ENCODE assay signal across 38 cellular contexts in the genomic region with DNA sequence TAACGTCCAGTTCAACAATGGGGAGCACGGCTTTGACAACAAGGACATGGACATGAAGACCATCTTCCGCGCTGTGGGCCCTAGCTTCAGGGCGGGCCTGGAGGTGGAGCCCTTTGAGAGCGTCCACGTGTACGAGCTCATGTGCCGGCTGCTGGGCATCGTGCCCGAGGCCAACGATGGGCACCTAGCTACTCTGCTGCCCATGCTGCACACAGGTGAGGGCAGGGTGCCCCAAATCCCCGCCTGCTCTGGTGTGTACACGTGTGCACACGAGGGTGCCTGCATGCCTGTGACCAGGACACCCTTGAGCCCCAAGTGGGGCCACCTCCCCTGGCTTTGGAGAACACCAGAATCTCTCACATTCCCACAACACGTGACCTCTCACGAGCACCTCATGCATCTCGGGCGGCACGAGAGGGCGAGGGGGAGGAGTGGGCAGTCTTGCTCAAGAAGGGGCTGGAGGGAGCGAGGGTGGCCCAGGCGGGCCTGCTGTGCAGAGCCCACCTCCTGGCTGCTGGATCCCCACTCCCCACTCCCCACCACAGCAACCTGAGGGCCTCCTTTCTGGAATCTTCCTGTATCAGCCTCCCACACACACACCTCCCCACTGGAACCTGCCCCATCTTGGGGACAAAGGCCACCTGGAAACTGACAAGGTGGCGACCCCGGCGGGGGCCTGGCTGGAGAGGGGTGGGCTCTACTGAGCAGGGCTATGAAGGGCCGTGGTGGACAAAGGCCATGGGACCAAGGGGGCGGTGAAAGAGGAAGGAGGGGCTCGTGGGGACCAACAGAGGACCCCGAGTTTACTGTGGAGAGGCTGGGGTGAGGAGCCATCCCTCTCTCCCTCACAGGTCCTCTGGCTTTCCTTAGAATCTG. TPM values are rescaled to one million over a fixed set of nuclear protein-coding genes. Genes with fewer than 3 reads are reported as not detected.
"Had no signal": no experiment of that assay in that cellular context is flagged by ENCODE, and none has a peak within 500 bp of the region (broad histone marks: within the 10 kb centered on the region; RNA-seq: fewer than 3 reads in every experiment).

No MANE protein-coding gene starts in this region.

- H3K36me3 ChIP-seq: adrenal gland, cardiac muscle cell, colonic mucosa, esophagus squamous epithelium, gastroesophageal sphincter, WERI-Rb-1 had no signal

- H3K9me3 ChIP-seq: adrenal gland, body of pancreas, colonic mucosa, esophagus squamous epithelium, gastroesophageal sphincter had no signal

- FAIRE-seq: endometrium, endothelial cell of umbilical vein had no signal

- ATAC-seq: activated CD4-positive, CD25-positive, alpha-beta regulatory T cell treated with anti-CD3 and anti-CD28 coated beads, Interleukin-2, amount 50 U/mL, for 24 hours; activated CD8-positive, alpha-beta T cell treated with anti-CD3 and anti-CD28 coated beads for 36 hours; activated naive CD8-positive, alpha-beta T cell treated with anti-CD3 and anti-CD28 coated beads, Interleukin-2, amount 50 U/mL, for 24 hours; activated T-cell treated with anti-CD3 and anti-CD28 coated beads, Interleukin-2, amount 50 U/mL, for 4 hours; activated T-helper 17 cell treated with anti-CD3 and anti-CD28 coated beads, Interleukin-2, amount 50 U/mL, for 72 hours; body of pancreas; gastroesophageal sphincter; T-helper 17 cell had no signal

- H3K4me3 ChIP-seq: adrenal gland, body of pancreas, cardiac muscle cell, colonic mucosa, esophagus squamous epithelium, gastroesophageal sphincter had no signal

- H3K4me1 ChIP-seq: colonic mucosa had no signal

- H3K27ac ChIP-seq: adrenal gland, cardiac muscle cell, colonic mucosa, epithelial cell of prostate, esophagus squamous epithelium, gastroesophageal sphincter, WERI-Rb-1 had no signal

- H3K27me3 ChIP-seq: body of pancreas had no signal

- DNase-seq: activated B cell treated with CpG ODN at 0.5 μM for 24 hours; activated CD4-positive, alpha-beta T cell treated with anti-CD3 and anti-CD28 coated beads for 48 hours; activated CD4-positive, alpha-beta T cell treated with anti-CD3 and anti-CD28 coated beads, Interleukin-2, amount 50 U/mL, for 1 hour; activated CD4-positive, alpha-beta T cell treated with anti-CD3 and anti-CD28 coated beads, Interleukin-2, amount 50 U/mL, for 48 hours; activated CD8-positive, alpha-beta memory T cell treated with anti-CD3 and anti-CD28 coated beads for 24 hours; activated CD8-positive, alpha-beta T cell treated with anti-CD3 and anti-CD28 coated beads for 36 hours; activated effector memory CD4-positive, alpha-beta T cell treated with Interleukin-2 at 50 U/mL for 16 hours; activated gamma-delta T cell treated with Interleukin-2 at 50 U/mL for 16 hours; activated naive CD4-positive, alpha-beta T cell treated with Interleukin-2 at 50 U/mL for 16 hours; activated naive CD8-positive, alpha-beta T cell treated with anti-CD3 and anti-CD28 coated beads for 36 hours; activated naive CD8-positive, alpha-beta T cell treated with anti-CD3 and anti-CD28 coated beads, Interleukin-2, amount 50 U/mL, for 24 hours; activated T-cell treated with anti-CD3 and anti-CD28 coated beads, Interleukin-2, amount 50 U/mL, for 4 hours; adrenal gland; amygdala; body of pancreas; central memory CD4-positive, alpha-beta T cell; cerebellar nuclear complex; colonic mucosa; effector CD8-positive, alpha-beta T cell; esophagus squamous epithelium; foreskin melanocyte; T-helper 1 cell; T-helper 17 cell; T1000; WERI-Rb-1 had no signal

RNA-seq across cellular contexts. Expression of a gene that starts 6.5 kb away (rescaled TPM):
- total RNA-seq: activated naive CD8-positive, alpha-beta T cell treated with anti-CD3 and anti-CD28 coated beads for 36 hours; activated T-cell treated with anti-CD3 and anti-CD28 coated beads, Interleukin-2, amount 50 U/mL, for 4 hours; adrenal gland; aorta; body of pancreas; cardiac muscle cell; colonic mucosa; dermis microvascular lymphatic vessel endothelial cell; endothelial cell of umbilical vein; esophagus squamous epithelium; fibroblast of lung; fibroblast of villous mesenchyme; glomerular endothelial cell; T-helper 17 cell had no signal
- polyA plus RNA-seq: adrenal gland, cardiac muscle cell, endothelial cell of umbilical vein, esophagus, fibroblast of lung had no signal

RNA-seq across cellular contexts. Expression of a gene that starts 40.7 kb away (rescaled TPM):
- polyA plus RNA-seq: aorta had no signal
